ENCODE assay signal across 14 cellular contexts in genomic region chr17:29766796-29767327, GRCh38.
DNase-seq lines count a peak whose midpoint lies in the region; ATAC-seq, FAIRE-seq and TF ChIP-seq lines count a peak whose summit lies in the region.
"Had no signal": no experiment of that assay in that cellular context is flagged by ENCODE, and none has a peak within 500 bp of the region (broad histone marks: within the 10 kb centered on the region; RNA-seq: fewer than 3 reads in every experiment).

No MANE protein-coding gene starts in this region.

- TF ChIP-seq CTCF in D721Med (IDR thresholded peaks at IDR 0.05; ENCODE audit: insufficient read depth, missing control alignments) (no peak), IMR-90 (conservative IDR thresholded peaks at IDR 0.05; ENCODE audit: low read depth, low read length) (no peak), H1 (IDR thresholded peaks at IDR 0.05; ENCODE audit: control extremely low read depth in 1 of 3, insufficient read depth in 1 of 3, low read depth in 1 of 3, low read length in 3 of 3) (no peak), psoas muscle (IDR thresholded peaks at IDR 0.05) (no peak)

- POLR2A ChIA-PET in IMR-90 (lab: Charles Lee; ENCODE audit: unreplicated experiment) = interaction anchor here (0.6 kb wide), 1 partner anchor 32 kb away, joined by 6 read pairs; no protein-coding TSS in a partner anchor
- POLR2A ChIA-PET in H1 (lab: Charles Lee; ENCODE audit: partially characterized antibody) = no interaction called here

- H3K79me2 ChIP-seq in H1 (ENCODE audit: control insufficient read depth in 1 of 2, insufficient read depth in 2 of 2, low read length in 2 of 2) = no peaks in the 10 kb centered on the region

- no peaks in the 10 kb centered on the region for H3K36me3 ChIP-seq in IMR-90 (ENCODE audit: control insufficient read depth, insufficient read depth, low read length)
- no peaks in the 10 kb centered on the region for H3K36me3 ChIP-seq in H1 (ENCODE audit: control insufficient read depth in 2 of 4, insufficient read depth in 4 of 4, low read length in 3 of 4)
- no peaks in the 10 kb centered on the region for H3K36me3 ChIP-seq in psoas muscle (ENCODE audit: insufficient read depth in 1 of 2, low read depth in 1 of 2)

- H3K9me1 ChIP-seq in IMR-90 (ENCODE audit: insufficient read depth, low read length) = no peaks in the 10 kb centered on the region; the same call in 1 of the 2 replicates

- no peak overlapping the region for H2BK5ac ChIP-seq in IMR-90 (ENCODE audit: low read depth, low read length, poor library complexity, severe bottlenecking)
- H2BK5ac ChIP-seq in H1 (ENCODE audit: low read depth, low read length) = no peak overlapping the region

- no peak for TF ChIP-seq EP300 in H1 (IDR thresholded peaks at IDR 0.05; ENCODE audit: borderline replicate concordance in 1 of 2, low read depth in 2 of 2, low read length in 2 of 2)

- no peak overlapping the region for H2AK9ac ChIP-seq in IMR-90 (replicated peaks; ENCODE audit: low read depth, low read length, poor library complexity)

- no peak overlapping the region for H3K4ac ChIP-seq in IMR-90 (ENCODE audit: low read depth, low read length)
- no peak overlapping the region for H3K4ac ChIP-seq in H1 (replicated peaks; ENCODE audit: insufficient read length, low read depth, low read length)

- TF ChIP-seq RAD21 in IMR-90 (IDR thresholded peaks at IDR 0.05; ENCODE audit: low read length) (no peak), H1 (IDR thresholded peaks at IDR 0.05 in 1 of 2, conservative IDR thresholded peaks at IDR 0.05 in 1 of 2; ENCODE audit: low read depth in 2 of 2, low read length in 2 of 2) (no peak)

- no peak for DNase-seq in D721Med (ENCODE audit: insufficient read length, low spot score)
- peak; percentile 5 for DNase-seq in IMR-90
- DNase-seq in H1 (ENCODE audit: low read depth in 1 of 2, low spot score in 2 of 2) = no peak
- DNase-seq in psoas muscle = no peak
- no peak for DNase-seq in H54 (ENCODE audit: insufficient read length, low spot score)
- DNase-seq in left colon = no peak
- DNase-seq: DMS153, GDM1, GOT3, NCI-H1417 treated with DMSO at 0.1 percent for 48 hours, NCI-H1930, NCI-H510A treated with DMSO at 0.1 percent for 48 hours had no signal

- no peak overlapping the region for H2BK120ac ChIP-seq in IMR-90 (ENCODE audit: low read depth, low read length)
- no peak overlapping the region for H2BK120ac ChIP-seq in H1 (replicated peaks; ENCODE audit: low read depth, low read length)

- in situ Hi-C loops in IMR-90 (cut with MboI; ENCODE audit: low sequenced_read_pairs) = no loop called here

- peak overlapping the region; percentile 81; the same call in 1 of the 2 replicates for H3K18ac ChIP-seq in IMR-90 (ENCODE audit: low read depth, low read length)
- H3K18ac ChIP-seq in H1 (ENCODE audit: extremely low read depth, low read length) = no peak overlapping the region

- H2BK12ac ChIP-seq in H1 (ENCODE audit: low read depth, low read length) = no peak overlapping the region

- H3K27me3 ChIP-seq in IMR-90 (ENCODE audit: control insufficient read depth, insufficient read depth, low read length) (no peaks in the 10 kb centered on the region), H1 (replicated peaks in 1 of 4; ENCODE audit: control insufficient read depth in 3 of 4, extremely low read depth in 1 of 4, insufficient read depth in 3 of 4, low read length in 3 of 4) (no peaks in the 10 kb centered on the region; a peak in 1 of 7 replicates), psoas muscle (ENCODE audit: insufficient read depth in 3 of 3, low read length in 2 of 3) (no peaks in the 10 kb centered on the region)

- H3K27ac ChIP-seq in IMR-90 (ENCODE audit: insufficient read depth, low read length) = no peak overlapping the region
- H3K27ac ChIP-seq in H1 (ENCODE audit: low read depth, low read length) = no peak overlapping the region
- H3K27ac ChIP-seq in psoas muscle = peak overlapping the region; percentile 9

- H3K23me2 ChIP-seq in H1 (ENCODE audit: low read depth, low read length) = no peaks in the 10 kb centered on the region

- H3K56ac ChIP-seq in IMR-90 (ENCODE audit: extremely low read depth, insufficient read depth, low read length) (no peak overlapping the region), H1 (replicated peaks; ENCODE audit: insufficient read length, low read depth, low read length) (no peak overlapping the region)

- H2BK15ac ChIP-seq in IMR-90 (ENCODE audit: low read depth, low read length) (no peak overlapping the region), H1 (ENCODE audit: low read length) (no peak overlapping the region)

- H3K4me3 ChIP-seq in IMR-90 (ENCODE audit: insufficient read depth, low read depth, low read length) = no peak overlapping the region
- H3K4me3 ChIP-seq in H1 (ENCODE audit: extremely low read depth in 1 of 4, insufficient read depth in 2 of 4, low read depth in 3 of 4, low read length in 4 of 4) = no peak overlapping the region
- H3K4me3 ChIP-seq in psoas muscle = no peak overlapping the region

- TF ChIP-seq POLR2A in IMR-90 (IDR thresholded peaks at IDR 0.05; ENCODE audit: low read depth, low read length) = no peak
- no peak for TF ChIP-seq POLR2A in H1 (IDR thresholded peaks at IDR 0.05; ENCODE audit: control extremely low read depth in 1 of 2, low read depth in 2 of 2, low read length in 2 of 2)
- TF ChIP-seq POLR2A in H54 (IDR thresholded peaks at IDR 0.05; ENCODE audit: low read depth, low read length) = no peak

- no peak overlapping the region for H4K91ac ChIP-seq in IMR-90 (ENCODE audit: insufficient read depth, low read depth, low read length)
- H4K91ac ChIP-seq in H1 (replicated peaks; ENCODE audit: insufficient read length, low read length) = no peak overlapping the region

- H4K5ac ChIP-seq in IMR-90 (ENCODE audit: low read depth, low read length) (no peak overlapping the region), H1 (ENCODE audit: insufficient read length, low read depth, low read length) (no peak overlapping the region)

- H3K9me3 ChIP-seq in IMR-90 (ENCODE audit: control insufficient read depth, insufficient read depth, low read length) = no peaks in the 10 kb centered on the region
- no peaks in the 10 kb centered on the region for H3K9me3 ChIP-seq in H1 (ENCODE audit: insufficient read depth in 2 of 2, low read depth in 1 of 2, low read length in 1 of 2)
- no peaks in the 10 kb centered on the region for H3K9me3 ChIP-seq in psoas muscle

- no peak overlapping the region for H2BK20ac ChIP-seq in IMR-90 (ENCODE audit: low read depth, low read length)
- H2BK20ac ChIP-seq in H1 (ENCODE audit: low read length) = no peak overlapping the region

- H3K4me1 ChIP-seq in IMR-90 (ENCODE audit: control insufficient read depth, insufficient read depth, low read length) (no peaks in the 10 kb centered on the region), H1 (replicated peaks in 1 of 4; ENCODE audit: control insufficient read depth in 3 of 4, insufficient read depth in 4 of 4, low read length in 3 of 4) (no peaks in the 10 kb centered on the region; a peak in 1 of 7 replicates), psoas muscle (peaks cover 18% of the 10 kb centered on the region)

- H4K8ac ChIP-seq in IMR-90 (ENCODE audit: low read depth in 2 of 2, low read length in 2 of 2) = no peak overlapping the region
- no peak overlapping the region for H4K8ac ChIP-seq in H1 (ENCODE audit: extremely low read depth, insufficient read depth, low read length)

- H4K20me1 ChIP-seq in IMR-90 (ENCODE audit: insufficient read depth, low read length) (no peaks in the 10 kb centered on the region; the same call in 1 of the 2 replicates), H1 (replicated peaks in 1 of 2; ENCODE audit: control insufficient read depth in 1 of 2, insufficient read depth in 2 of 2, low read length in 2 of 2) (no peaks in the 10 kb centered on the region)

- ATAC-seq in IMR-90 (ENCODE audit: low read depth) (no peak; the same call in 1 of the 2 replicates), psoas muscle (no peak), HG02981 (IDR thresholded peaks at IDR 0.05; ENCODE audit: unreplicated experiment) (no peak), left colon (no peak)
- ATAC-seq: Right ventricle myocardium inferior had no signal

- BruUV-seq in IMR-90 (replicated peaks; lab: Mats Ljungman, UMichigan) = no TSS peak

- H3K9ac ChIP-seq in IMR-90 (ENCODE audit: low read depth, low read length) (no peak overlapping the region), H1 (replicated peaks in 1 of 4; ENCODE audit: extremely low read depth in 1 of 4, low read depth in 3 of 4, low read length in 3 of 4) (no peak overlapping the region)

- H3K14ac ChIP-seq in IMR-90 (replicated peaks; ENCODE audit: low read depth, low read length) (no peak overlapping the region), H1 (ENCODE audit: insufficient read length) (no peak overlapping the region)

- CTCF ChIA-PET in IMR-90 (lab: Yijun Ruan, JAX) = no interaction called here
- CTCF ChIA-PET in H1 (lab: Charles Lee; ENCODE audit: partially characterized antibody) = interaction anchor here (1.4 to 1.5 kb wide), 2 partner anchors 10 to 17 kb away, joined by 4 to 5 read pairs; no protein-coding TSS in a partner anchor

- no peak overlapping the region for H3K23ac ChIP-seq in IMR-90 (ENCODE audit: low read depth, low read length)
- no peak overlapping the region for H3K23ac ChIP-seq in H1 (ENCODE audit: insufficient read length)

- no peaks in the 10 kb centered on the region; a peak in 1 of 4 replicates for H3K79me1 ChIP-seq in IMR-90 (ENCODE audit: low read depth in 1 of 2, low read length in 2 of 2)
- no peaks in the 10 kb centered on the region for H3K79me1 ChIP-seq in H1 (ENCODE audit: low read depth, low read length)

- dilution Hi-C loops in IMR-90 (cut with HindIII; ENCODE audit: low sequenced_read_pairs, unreplicated experiment) = no loop called here

- peak; percentile 69 for FAIRE-seq in D721Med (lab: Jason Lieb, UNC)
- peak; percentile 42 for FAIRE-seq in H1 (lab: Jason Lieb, UNC)
- FAIRE-seq in H54 (lab: Jason Lieb, UNC) = no peak

- H3K4me2 ChIP-seq in IMR-90 (ENCODE audit: low read depth, low read length) (peak overlapping the region; percentile 54; the same call in 1 of the 2 replicates), H1 (ENCODE audit: insufficient read depth in 1 of 2, low read depth in 2 of 2, low read length in 2 of 2) (no peak overlapping the region)

- no peak overlapping the region for H2AK5ac ChIP-seq in IMR-90 (ENCODE audit: low read depth, low read length)
- H2AK5ac ChIP-seq in H1 (ENCODE audit: low read depth, low read length) = no peak overlapping the region

- intact Hi-C loops in IMR-90 (cut with micrococcal nuclease) = loop anchor here (5.0 kb wide), 1 partner anchor 475 kb away; no protein-coding TSS in a partner anchor
- intact Hi-C loops in psoas muscle (cut with DNase I) = no loop called here
- intact Hi-C loops in left colon (cut with DNase I, micrococcal nuclease) = no loop called here

- no peak overlapping the region for H2AFZ ChIP-seq in IMR-90 (replicated peaks; ENCODE audit: low read length, poor library complexity)
- H2AFZ ChIP-seq in H1 (ENCODE audit: low read length) = no peak overlapping the region

TF ChIP-seq in IMR-90, 13 proteins besides CTCF, POLR2A, EP300 and RAD21 (continues in another document):
- TF ChIP-seq FOS (IDR thresholded peaks at IDR 0.05; ENCODE audit: low read depth, low read length) (no peak), CEBPB (IDR thresholded peaks at IDR 0.05; ENCODE audit: low read depth, low read length) (peak; percentile 65)

TF ChIP-seq in H1, 55 proteins besides CTCF, POLR2A, EP300 and RAD21 (continues in another document):
- TF ChIP-seq JUN (IDR thresholded peaks at IDR 0.05; ENCODE audit: low read depth, low read length) (no peak), KDM1A (IDR thresholded peaks at IDR 0.05; ENCODE audit: borderline replicate concordance, low read length) (no peak), KDM5A (IDR thresholded peaks at IDR 0.05; ENCODE audit: low read length) (no peak)
